ENCODE assay signal across 8 cellular contexts in the genomic region with DNA sequence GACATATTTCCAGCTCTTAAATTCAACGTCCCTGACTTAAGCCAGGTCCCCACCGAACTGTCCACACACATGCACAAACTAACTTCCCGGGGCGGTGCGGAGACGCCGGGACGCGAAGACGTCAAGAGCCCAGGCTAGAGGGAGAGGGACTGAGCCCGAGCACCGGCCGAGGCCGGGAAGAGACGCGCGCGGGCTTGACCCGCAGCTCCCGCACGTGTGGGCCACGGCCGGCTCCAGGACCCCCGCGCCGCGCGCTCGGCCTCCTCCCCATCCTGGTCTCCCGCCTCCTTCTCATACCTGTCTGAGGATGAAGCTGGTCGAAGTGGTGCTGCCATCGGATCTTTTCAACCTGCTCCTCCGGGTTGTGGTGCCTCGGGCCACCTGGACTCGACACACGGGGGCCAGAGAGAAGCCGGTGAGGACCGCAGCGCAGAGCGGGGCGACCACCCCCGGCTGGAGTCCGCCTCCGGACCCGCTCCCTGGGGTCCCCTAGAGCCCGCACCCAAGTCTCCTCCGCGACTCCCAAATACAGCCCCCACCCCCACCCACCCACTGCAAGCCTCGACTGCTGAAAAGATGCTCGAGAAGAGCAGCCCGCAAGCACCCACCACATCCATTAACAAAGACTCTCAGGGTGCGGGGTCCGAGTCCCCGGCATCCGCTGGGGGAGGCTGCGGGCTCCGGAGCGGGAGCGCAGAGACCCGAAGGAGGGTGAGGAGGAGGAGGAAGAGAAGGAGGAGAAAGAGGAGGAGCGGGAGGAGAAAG. TPM values are rescaled to one million over a fixed set of nuclear protein-coding genes. Genes with fewer than 3 reads are reported as not detected.
DNase-seq lines count a peak whose midpoint lies in the region; TF ChIP-seq lines count a peak whose summit lies in the region.

No MANE protein-coding gene starts in this region.

- H3K27me3 ChIP-seq in iPS-20b (ENCODE audit: insufficient read depth, low read length) (peaks cover 76% of the 10 kb centered on the region), smooth muscle cell (ENCODE audit: low read depth) (peaks cover 37% of the 10 kb centered on the region)

- no peak overlapping the region for H3K27ac ChIP-seq in iPS-20b (ENCODE audit: low read length)
- no peak overlapping the region for H3K27ac ChIP-seq in smooth muscle cell (ENCODE audit: low read depth)

- H3K27ac Mint-ChIP-seq in T-helper 2 cell treated with Interferon-gamma antibody and Interleukin-4, amounts not matched to agents 5 μg/mL and 100 μg/mL, for 36 hours: no peak overlapping the region

- peak overlapping the region; percentile 81; the same call in 1 of the 2 replicates for H3K9ac ChIP-seq in iPS-20b (ENCODE audit: low read depth, low read length)
- H3K9ac ChIP-seq in smooth muscle cell (ENCODE audit: low read depth): no peak overlapping the region

- H3K9me3 ChIP-seq in iPS-20b (ENCODE audit: insufficient read depth, low read depth, low read length) (no peaks in the 10 kb centered on the region), smooth muscle cell (replicated peaks; ENCODE audit: low read depth) (no peaks in the 10 kb centered on the region)

- peaks cover 7% of the 10 kb centered on the region for H3F3A ChIP-seq in smooth muscle cell (ENCODE audit: low read depth)

- peaks cover 60% of the 10 kb centered on the region for H3K27me3 Mint-ChIP-seq in T-helper 2 cell treated with Interferon-gamma antibody and Interleukin-4, amounts not matched to agents 5 μg/mL and 100 μg/mL, for 36 hours (ENCODE audit: low read depth)

- TF ChIP-seq CTCF in smooth muscle cell (IDR thresholded peaks at IDR 0.05; ENCODE audit: borderline replicate concordance, insufficient read depth, poor library complexity, severe bottlenecking): no peak

- H3K36me3 Mint-ChIP-seq in T-helper 2 cell treated with Interferon-gamma antibody and Interleukin-4, amounts not matched to agents 5 μg/mL and 100 μg/mL, for 36 hours (ENCODE audit: low read depth): no peaks in the 10 kb centered on the region

- no peaks in the 10 kb centered on the region for H3K79me2 ChIP-seq in smooth muscle cell (ENCODE audit: low read depth)

- DNase-seq in T-helper 2 cell treated with Interferon-gamma antibody and Interleukin-4, amounts not matched to agents 5 μg/mL and 100 μg/mL, for 36 hours (ENCODE audit: low spot score): no peak
- no peak for DNase-seq in T-helper 2 cell
- DNase-seq in HuH-7.5 (ENCODE audit: low spot score): peak; percentile 33
- peak; percentile 54 for DNase-seq in astrocyte of the hippocampus (ENCODE audit: low read depth, low spot score)
- DNase-seq in smooth muscle cell (lab: John Stamatoyannopoulos, UW; ENCODE audit: unreplicated experiment): no peak
- no peak for DNase-seq in NCI-H1417 (lab: John Stamatoyannopoulos, UW)
- no peak for DNase-seq in GDM1 (lab: John Stamatoyannopoulos, UW)

- no peaks in the 10 kb centered on the region for H3K36me3 ChIP-seq in iPS-20b (ENCODE audit: insufficient read depth, low read depth, low read length)
- H3K36me3 ChIP-seq in smooth muscle cell (ENCODE audit: low read depth): no peaks in the 10 kb centered on the region

- no peaks in the 10 kb centered on the region for H4K20me1 ChIP-seq in smooth muscle cell (ENCODE audit: low read depth)

- WGBS in smooth muscle cell (ENCODE audit: low lambda C conversion rate): 1% methylated on average over 52 of the region's 61 CpGs

- 0 out of 2 replicates have a peak, but pooled peaks cover 6% of the 10 kb centered on the region for H3K4me1 ChIP-seq in iPS-20b (ENCODE audit: insufficient read depth, low read length)
- peaks cover 6% of the 10 kb centered on the region for H3K4me1 ChIP-seq in smooth muscle cell (ENCODE audit: low read depth)

- peak overlapping the region; percentile 58 for H3K4me3 Mint-ChIP-seq in T-helper 2 cell treated with Interferon-gamma antibody and Interleukin-4, amounts not matched to agents 5 μg/mL and 100 μg/mL, for 36 hours

- H3K4me3 ChIP-seq in iPS-20b (ENCODE audit: low read length) (peak overlapping the region; percentile 93), smooth muscle cell (peak overlapping the region; percentile 66)

- H3K9me3 Mint-ChIP-seq in T-helper 2 cell treated with Interferon-gamma antibody and Interleukin-4, amounts not matched to agents 5 μg/mL and 100 μg/mL, for 36 hours: no peaks in the 10 kb centered on the region

- peaks cover 12% of the 10 kb centered on the region for H3K4me1 Mint-ChIP-seq in T-helper 2 cell treated with Interferon-gamma antibody and Interleukin-4, amounts not matched to agents 5 μg/mL and 100 μg/mL, for 36 hours (ENCODE audit: low read depth)

- H3K4me2 ChIP-seq in smooth muscle cell: peak overlapping the region; percentile 98

- peak overlapping the region; percentile 46 for H2AFZ ChIP-seq in smooth muscle cell (ENCODE audit: low read depth)

RNA-seq across cellular contexts. Expression of gene CACNB4, which starts 0.6 kb away (rescaled TPM):
- 1.2 and 1.4 TPM in 2 replicates for total RNA-seq in smooth muscle cell
- polyA plus RNA-seq in smooth muscle cell: 0.06 and 0.32 TPM in 2 replicates

Comparison
In these comparisons a context has a peak if more than half of its experiments do, and no peak if none do; other contexts are left out.
1. DNase-seq: peak in HuH-7.5 (single experiment) and astrocyte of the hippocampus (single experiment); none in T-helper 2 cell treated with Interferon-gamma antibody and Interleukin-4, amounts not matched to agents 5 μg/mL and 100 μg/mL, for 36 hours (single experiment), T-helper 2 cell (0 of 5), smooth muscle cell (single experiment), NCI-H1417 (0 of 3) and GDM1 (single experiment).